ENCODE assay signal across 25 cellular contexts in genomic region chr6:146919017-146919416, GRCh38.
"Had no signal": no experiment of that assay in that cellular context is flagged by ENCODE, and none has a peak within 500 bp of the region (broad histone marks: within the 10 kb centered on the region; RNA-seq: fewer than 3 reads in every experiment).

No MANE protein-coding gene starts in this region.

- H3K27ac ChIP-seq: neutrophil, pancreas, psoas muscle, right lobe of liver, sigmoid colon, stomach, thoracic aorta, thyroid gland, tibial nerve, upper lobe of left lung, vagina had no signal

- H3K27me3 ChIP-seq: neutrophil, pancreas, right lobe of liver, sigmoid colon, stomach, thyroid gland, tibial nerve, upper lobe of left lung, vagina had no signal

- H3K4me3 ChIP-seq: pancreas, psoas muscle, right lobe of liver, sigmoid colon, stomach, thoracic aorta, thyroid gland, tibial nerve, upper lobe of left lung, vagina had no signal

- H3K4me1 ChIP-seq: right lobe of liver had no signal

- DNase-seq: nephron progenitor cell; nucleus accumbens; pancreas; posterior cingulate gyrus; psoas muscle; right cardiac atrium; right lobe of liver; sigmoid colon; small intestine; stimulated activated CD4-positive, alpha-beta T cell treated with anti-CD3 and anti-CD28 coated beads, Interleukin-15, amount 100 ng/mL, for 24 hours; stimulated activated CD4-positive, alpha-beta T cell treated with anti-CD3 and anti-CD28 coated beads, Interleukin-2, amount 100 ng/mL, for 24 hours; stimulated activated CD4-positive, alpha-beta T cell treated with anti-CD3 and anti-CD28 coated beads, Interleukin-2, amount 100 ng/mL, for 48 hours; stimulated activated CD4-positive, alpha-beta T cell treated with anti-CD3 and anti-CD28 coated beads, Interleukin-4, amount 100 ng/mL, for 24 hours; stimulated activated naive B cell treated with anti-CD40 and anti-IgM and Interleukin-4, amounts not matched to agents 10 μg/mL and 1 μg/mL and 100 μg/mL, for 72 hours; stimulated activated naive CD4-positive, alpha-beta T cell treated with Interleukin-2 at 50 U/mL for 16 hours; stomach; thyroid gland; trophoblast cell; upper lobe of left lung had no signal

- H3K9me3 ChIP-seq: neutrophil, pancreas, psoas muscle, right lobe of liver, sigmoid colon, stomach, thoracic aorta, thyroid gland, upper lobe of left lung, vagina had no signal

- ATAC-seq: natural killer cell treated with Interleukin-12 subunit alpha and Interleukin-12 subunit beta and Interleukin-15 and Interleukin-18, amount 100 ng/mL, for 72 hours; pancreas; psoas muscle; right cardiac atrium; right lobe of liver; stimulated activated effector memory CD8-positive, alpha-beta T cell treated with anti-CD3 and anti-CD28 coated beads, Interleukin-12 subunit alpha, Interleukin-12 subunit beta, amount 100 ng/mL, for 72 hours; stimulated activated naive B cell treated with anti-CD40 and anti-IgM and Interleukin-4, amounts not matched to agents 10 μg/mL and 1 μg/mL and 100 μg/mL, for 72 hours had no signal

- H3K36me3 ChIP-seq: neutrophil, pancreas, right lobe of liver, sigmoid colon, stomach, thoracic aorta, thyroid gland, tibial nerve, upper lobe of left lung, vagina had no signal
